In genomic region chr12:75489613-75490210, GRCh38 we compare ENCODE assay signal across 8 cellular contexts. TPM values are rescaled to one million over a fixed set of nuclear protein-coding genes. Genes with fewer than 3 reads are reported as not detected.
DNase-seq lines count a peak whose midpoint lies in the region; ATAC-seq and TF ChIP-seq lines count a peak whose summit lies in the region.

No MANE protein-coding gene starts in this region.

- H3K27ac Mint-ChIP-seq in activated CD4-positive, alpha-beta T cell treated with anti-CD3 and anti-CD28 coated beads for 36 hours, result peak overlapping the region; percentile 87
- H3K27ac Mint-ChIP-seq in activated naive CD8-positive, alpha-beta T cell treated with anti-CD3 and anti-CD28 coated beads, Interleukin-2, amount 50 U/mL, for 24 hours, result peak overlapping the region; percentile 87

- no peak for TF ChIP-seq CTCF in smooth muscle cell (IDR thresholded peaks at IDR 0.05; ENCODE audit: borderline replicate concordance, insufficient read depth, poor library complexity, severe bottlenecking)

- peaks cover 36% of the 10 kb centered on the region for H3K79me2 ChIP-seq in smooth muscle cell (ENCODE audit: low read depth)

- ATAC-seq in activated CD4-positive, alpha-beta T cell treated with anti-CD3 and anti-CD28 coated beads for 36 hours, result peak; percentile 97
- peak; percentile 61 for ATAC-seq in HG03460 (IDR thresholded peaks at IDR 0.05; ENCODE audit: unreplicated experiment)
- peak; percentile 98 for ATAC-seq in activated naive CD8-positive, alpha-beta T cell treated with anti-CD3 and anti-CD28 coated beads, Interleukin-2, amount 50 U/mL, for 24 hours

- no peaks in the 10 kb centered on the region for H3K27me3 ChIP-seq in smooth muscle cell (ENCODE audit: low read depth)

- H3K4me3 ChIP-seq in smooth muscle cell, result no peak overlapping the region

- peaks cover 44% of the 10 kb centered on the region for H3K4me1 Mint-ChIP-seq in activated CD4-positive, alpha-beta T cell treated with anti-CD3 and anti-CD28 coated beads for 36 hours
- H3K4me1 Mint-ChIP-seq in activated naive CD8-positive, alpha-beta T cell treated with anti-CD3 and anti-CD28 coated beads, Interleukin-2, amount 50 U/mL, for 24 hours, result peaks cover 52% of the 10 kb centered on the region

- peaks cover 13% of the 10 kb centered on the region for H3K36me3 Mint-ChIP-seq in activated CD4-positive, alpha-beta T cell treated with anti-CD3 and anti-CD28 coated beads for 36 hours (ENCODE audit: low read depth)
- peaks cover 28% of the 10 kb centered on the region for H3K36me3 Mint-ChIP-seq in activated naive CD8-positive, alpha-beta T cell treated with anti-CD3 and anti-CD28 coated beads, Interleukin-2, amount 50 U/mL, for 24 hours (ENCODE audit: low read depth)

- peak overlapping the region; percentile 10 for H3K4me3 Mint-ChIP-seq in activated CD4-positive, alpha-beta T cell treated with anti-CD3 and anti-CD28 coated beads for 36 hours
- peak overlapping the region; percentile 49 for H3K4me3 Mint-ChIP-seq in activated naive CD8-positive, alpha-beta T cell treated with anti-CD3 and anti-CD28 coated beads, Interleukin-2, amount 50 U/mL, for 24 hours

- 73% methylated on average over 7 of the region's 7 CpGs for WGBS in smooth muscle cell (ENCODE audit: low lambda C conversion rate)

- peaks cover 10% of the 10 kb centered on the region for H3K4me1 ChIP-seq in smooth muscle cell (ENCODE audit: low read depth)

- peak overlapping the region; percentile 30 for H3K27ac ChIP-seq in smooth muscle cell (ENCODE audit: low read depth)

- intact Hi-C loops in activated CD4-positive, alpha-beta T cell treated with anti-CD3 and anti-CD28 coated beads for 36 hours (cut with DNase I, micrococcal nuclease), result loop anchor here (1.0 to 10.0 kb wide), 5 partner anchors 9 to 965 kb away; partner anchors contain the start of genes GLIPR1 (in 2 of the 2) and KRR1 (in 2 of the 2)

- H3K36me3 ChIP-seq in smooth muscle cell (ENCODE audit: low read depth), result peaks cover 10% of the 10 kb centered on the region

- no peaks in the 10 kb centered on the region for H3K9me3 ChIP-seq in smooth muscle cell (replicated peaks; ENCODE audit: low read depth)

- peaks cover 5% of the 10 kb centered on the region for H3F3A ChIP-seq in smooth muscle cell (ENCODE audit: low read depth)

- peaks cover 16% of the 10 kb centered on the region for H4K20me1 ChIP-seq in smooth muscle cell (ENCODE audit: low read depth)

- CTCF ChIA-PET in activated CD4-positive, alpha-beta T cell treated with anti-CD3 and anti-CD28 coated beads for 36 hours (lab: Charles Lee), result interaction anchor here (0.6 to 2.3 kb wide), 5 partner anchors 9 to 561 kb away, joined by 3 to 9 read pairs (median 3); partner anchors contain the start of gene GLIPR1

- H3K27me3 Mint-ChIP-seq in activated CD4-positive, alpha-beta T cell treated with anti-CD3 and anti-CD28 coated beads for 36 hours, result no peaks in the 10 kb centered on the region
- no peaks in the 10 kb centered on the region for H3K27me3 Mint-ChIP-seq in activated naive CD8-positive, alpha-beta T cell treated with anti-CD3 and anti-CD28 coated beads, Interleukin-2, amount 50 U/mL, for 24 hours

- POLR2A ChIA-PET in activated CD4-positive, alpha-beta T cell treated with anti-CD3 and anti-CD28 coated beads for 36 hours (lab: Charles Lee), result interaction anchor here (0.6 to 1.9 kb wide), 5 partner anchors 9 to 558 kb away, joined by 3 to 10 read pairs (median 3); partner anchors contain the start of genes GLIPR1 and KRR1

- no peak overlapping the region for H2AFZ ChIP-seq in smooth muscle cell (ENCODE audit: low read depth)

- no peak for TF ChIP-seq POLR2A in erythroblast (IDR thresholded peaks at IDR 0.05; ENCODE audit: low read length)

- no peak overlapping the region for H3K9ac ChIP-seq in smooth muscle cell (ENCODE audit: low read depth)

- no peak overlapping the region for H3K4me2 ChIP-seq in smooth muscle cell

- peak; percentile 57 for DNase-seq in activated CD4-positive, alpha-beta T cell treated with anti-CD3 and anti-CD28 coated beads for 36 hours
- no peak for DNase-seq in activated CD4-positive, alpha-beta T cell treated with anti-CD3 and anti-CD28 coated beads, Interleukin-2, amount 50 U/mL, for 1 hour
- DNase-seq in activated naive CD8-positive, alpha-beta T cell treated with anti-CD3 and anti-CD28 coated beads, Interleukin-2, amount 50 U/mL, for 24 hours, result no peak
- DNase-seq in smooth muscle cell (lab: John Stamatoyannopoulos, UW; ENCODE audit: unreplicated experiment) (no peak), erythroblast (lab: John Stamatoyannopoulos, UW) (no peak), cerebellar nuclear complex (lab: John Stamatoyannopoulos, UW) (no peak), NCI-H187 (lab: John Stamatoyannopoulos, UW) (no peak)

- no peaks in the 10 kb centered on the region for H3K9me3 Mint-ChIP-seq in activated CD4-positive, alpha-beta T cell treated with anti-CD3 and anti-CD28 coated beads for 36 hours (ENCODE audit: low read depth)
- no peaks in the 10 kb centered on the region for H3K9me3 Mint-ChIP-seq in activated naive CD8-positive, alpha-beta T cell treated with anti-CD3 and anti-CD28 coated beads, Interleukin-2, amount 50 U/mL, for 24 hours

RNA-seq across cellular contexts. Expression of gene GLIPR1, which starts 9.2 kb away (rescaled TPM):
- 1 to 10 TPM; 8.7 to 9.3 TPM for total RNA-seq in activated CD4-positive, alpha-beta T cell treated with anti-CD3 and anti-CD28 coated beads for 36 hours
- 199 and 231 TPM in 2 replicates for total RNA-seq in smooth muscle cell
- polyA plus RNA-seq in smooth muscle cell, result 158 and 200 TPM in 2 replicates

RNA-seq across cellular contexts. Expression of gene KRR1, which starts 21.7 kb away (rescaled TPM):
- 100 to 1,000 TPM; 122 to 147 TPM for total RNA-seq in activated CD4-positive, alpha-beta T cell treated with anti-CD3 and anti-CD28 coated beads for 36 hours
- 44.1 and 48.9 TPM in 2 replicates for total RNA-seq in smooth muscle cell
- 26.2 and 45.0 TPM in 2 replicates for polyA plus RNA-seq in smooth muscle cell

Comparison
In these comparisons a context has a peak if more than half of its experiments do, and no peak if none do; other contexts are left out.
1. RNA of gene GLIPR1, which starts 9.2 kb away (total RNA-seq): 199 to 231 TPM in smooth muscle cell; 8.7 to 9.3 TPM in activated CD4-positive, alpha-beta T cell treated with anti-CD3 and anti-CD28 coated beads for 36 hours; every median in the first group is over 10 times any median in the second.
2. Peak in every context shown above with its lines, with median percentiles within 50 percentile points of each other: ATAC-seq.